1 cellular context compared by ENCODE assay signal in the genomic region with DNA sequence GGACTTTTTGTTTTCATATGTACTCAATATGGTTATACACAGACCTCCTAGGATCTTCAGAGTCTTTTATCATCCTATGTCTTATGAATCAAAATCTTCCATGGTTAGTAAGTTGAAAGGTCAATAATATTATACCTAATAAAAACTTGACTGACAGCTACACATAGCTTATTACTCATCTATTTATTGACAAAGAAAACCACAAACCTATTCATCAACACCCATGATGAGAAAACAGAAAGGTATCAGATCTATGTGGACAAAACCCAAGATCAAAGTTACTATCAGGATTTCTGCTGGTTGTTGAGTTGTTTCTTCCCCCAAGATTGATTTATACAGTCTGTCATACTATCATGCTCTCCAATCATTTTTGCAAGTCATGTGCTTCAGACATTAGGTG.
TF ChIP-seq lines count a peak whose summit lies in the region.

No MANE protein-coding gene starts in this region.

TF ChIP-seq in HCT116, 20 proteins besides CTCF, POLR2A, EP300 and RAD21 (continued from another document):
- TF ChIP-seq, protein P1, sequence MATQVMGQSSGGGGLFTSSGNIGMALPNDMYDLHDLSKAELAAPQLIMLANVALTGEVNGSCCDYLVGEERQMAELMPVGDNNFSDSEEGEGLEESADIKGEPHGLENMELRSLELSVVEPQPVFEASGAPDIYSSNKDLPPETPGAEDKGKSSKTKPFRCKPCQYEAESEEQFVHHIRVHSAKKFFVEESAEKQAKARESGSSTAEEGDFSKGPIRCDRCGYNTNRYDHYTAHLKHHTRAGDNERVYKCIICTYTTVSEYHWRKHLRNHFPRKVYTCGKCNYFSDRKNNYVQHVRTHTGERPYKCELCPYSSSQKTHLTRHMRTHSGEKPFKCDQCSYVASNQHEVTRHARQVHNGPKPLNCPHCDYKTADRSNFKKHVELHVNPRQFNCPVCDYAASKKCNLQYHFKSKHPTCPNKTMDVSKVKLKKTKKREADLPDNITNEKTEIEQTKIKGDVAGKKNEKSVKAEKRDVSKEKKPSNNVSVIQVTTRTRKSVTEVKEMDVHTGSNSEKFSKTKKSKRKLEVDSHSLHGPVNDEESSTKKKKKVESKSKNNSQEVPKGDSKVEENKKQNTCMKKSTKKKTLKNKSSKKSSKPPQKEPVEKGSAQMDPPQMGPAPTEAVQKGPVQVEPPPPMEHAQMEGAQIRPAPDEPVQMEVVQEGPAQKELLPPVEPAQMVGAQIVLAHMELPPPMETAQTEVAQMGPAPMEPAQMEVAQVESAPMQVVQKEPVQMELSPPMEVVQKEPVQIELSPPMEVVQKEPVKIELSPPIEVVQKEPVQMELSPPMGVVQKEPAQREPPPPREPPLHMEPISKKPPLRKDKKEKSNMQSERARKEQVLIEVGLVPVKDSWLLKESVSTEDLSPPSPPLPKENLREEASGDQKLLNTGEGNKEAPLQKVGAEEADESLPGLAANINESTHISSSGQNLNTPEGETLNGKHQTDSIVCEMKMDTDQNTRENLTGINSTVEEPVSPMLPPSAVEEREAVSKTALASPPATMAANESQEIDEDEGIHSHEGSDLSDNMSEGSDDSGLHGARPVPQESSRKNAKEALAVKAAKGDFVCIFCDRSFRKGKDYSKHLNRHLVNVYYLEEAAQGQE (IDR thresholded peaks at IDR 0.05; ENCODE audit: low read depth): no peak
